In genomic region chr3:193788189-193788946, GRCh38 we compare ENCODE assay signal across 8 cellular contexts.
DNase-seq lines count a peak whose midpoint lies in the region; ATAC-seq and TF ChIP-seq lines count a peak whose summit lies in the region.

No MANE protein-coding gene starts in this region.

- WGBS in liver, result 39% methylated on average over 15 of the region's 15 CpGs

- ATAC-seq in GM19023 (IDR thresholded peaks at IDR 0.05; ENCODE audit: unreplicated experiment), result peak; percentile 89
- peak; percentile 82 for ATAC-seq in HG03460 (IDR thresholded peaks at IDR 0.05; ENCODE audit: unreplicated experiment)
- ATAC-seq in thoracic aorta (ENCODE audit: insufficient number of reproducible peaks, low FRiP score, low read depth), result no peak

- DNase-seq in COLO668 (lab: John Stamatoyannopoulos, UW; ENCODE audit: unreplicated experiment) (peak; percentile 29), NT2/D1 (ENCODE audit: low read depth, low spot score) (peak; percentile 79), cerebellum (ENCODE audit: low spot score) (peak; percentile 24), thoracic aorta (ENCODE audit: low spot score) (no peak)
- no peak for DNase-seq in CD4-positive, alpha-beta memory T cell

- H3K9me3 ChIP-seq in NT2/D1 (ENCODE audit: insufficient read depth, low read length), result no peaks in the 10 kb centered on the region
- no peaks in the 10 kb centered on the region for H3K9me3 ChIP-seq in liver (ENCODE audit: control insufficient read depth in 4 of 4, low read length in 3 of 4)
- no peaks in the 10 kb centered on the region for H3K9me3 ChIP-seq in thoracic aorta
- H3K9me3 ChIP-seq in CD4-positive, alpha-beta memory T cell (ENCODE audit: control insufficient read depth in 1 of 2, low read length in 2 of 2), result no peaks in the 10 kb centered on the region

- POLR2A ChIA-PET in CD4-positive, alpha-beta memory T cell (lab: Charles Lee; ENCODE audit: partially characterized antibody), result interaction anchor here (0.6 kb wide), 1 partner anchor 290 kb away, joined by 3 read pairs; no protein-coding TSS in a partner anchor

- H3K9ac ChIP-seq in NT2/D1 (ENCODE audit: insufficient read length, low read depth) (peak overlapping the region; percentile 36), liver (ENCODE audit: low read depth in 1 of 2, low read length in 2 of 2) (no peak overlapping the region)

- TF ChIP-seq RAD21 in liver (IDR thresholded peaks at IDR 0.05), result peak; percentile 98 to 99

- TF ChIP-seq CTCF in liver (IDR thresholded peaks at IDR 0.05; ENCODE audit: low read depth, low read length, missing input control) (peak; percentile 88), thoracic aorta (IDR thresholded peaks at IDR 0.05) (peak; percentile 69)

- no peak overlapping the region for H3K27ac Mint-ChIP-seq in CD4-positive, alpha-beta memory T cell

- H3K36me3 Mint-ChIP-seq in CD4-positive, alpha-beta memory T cell, result no peaks in the 10 kb centered on the region

- H3K27me3 Mint-ChIP-seq in CD4-positive, alpha-beta memory T cell, result peaks cover 5 to 10% of the 10 kb centered on the region in 2 donors

- no peak overlapping the region for H3K27ac ChIP-seq in liver (ENCODE audit: low read depth in 1 of 2, low read length in 2 of 2)
- no peak overlapping the region for H3K27ac ChIP-seq in thoracic aorta
- no peak overlapping the region for H3K27ac ChIP-seq in CD4-positive, alpha-beta memory T cell (ENCODE audit: low read depth, low read length)

- no peak overlapping the region for H3K4me3 Mint-ChIP-seq in CD4-positive, alpha-beta memory T cell

- no peaks in the 10 kb centered on the region for H3K4me1 Mint-ChIP-seq in CD4-positive, alpha-beta memory T cell

- H3K36me3 ChIP-seq in NT2/D1 (ENCODE audit: insufficient read depth, insufficient read length, low read length) (no peaks in the 10 kb centered on the region), liver (ENCODE audit: control insufficient read depth in 4 of 4, insufficient read depth in 3 of 4, low read depth in 1 of 4, low read length in 3 of 4) (no peaks in the 10 kb centered on the region), thoracic aorta (no peaks in the 10 kb centered on the region)
- H3K36me3 ChIP-seq in CD4-positive, alpha-beta memory T cell (ENCODE audit: insufficient read depth, low read length), result no peaks in the 10 kb centered on the region

- H3K4me1 ChIP-seq in NT2/D1 (ENCODE audit: insufficient read depth, insufficient read length) (peaks cover 9% of the 10 kb centered on the region), liver (ENCODE audit: control insufficient read depth in 4 of 4, insufficient read depth in 4 of 4, low read length in 3 of 4) (no peaks in the 10 kb centered on the region), thoracic aorta (ENCODE audit: control insufficient read depth in 1 of 2, low read depth in 2 of 2) (peaks cover 0 to 6% of the 10 kb centered on the region in 2 donors)
- H3K4me1 ChIP-seq in CD4-positive, alpha-beta memory T cell (ENCODE audit: insufficient read depth, low read length), result no peaks in the 10 kb centered on the region

- H3K4me3 ChIP-seq in NT2/D1 (ENCODE audit: insufficient read length, low read depth) (no peak overlapping the region), liver (ENCODE audit: low read depth in 1 of 3, low read length in 3 of 3) (no peak overlapping the region), thoracic aorta (no peak overlapping the region)
- no peak overlapping the region for H3K4me3 ChIP-seq in CD4-positive, alpha-beta memory T cell (ENCODE audit: low read length in 2 of 2)

- peaks cover 47% of the 10 kb centered on the region for H3K27me3 ChIP-seq in NT2/D1 (ENCODE audit: insufficient read depth, insufficient read length)
- H3K27me3 ChIP-seq in liver (ENCODE audit: control insufficient read depth in 4 of 4, insufficient read depth in 4 of 4, low read length in 3 of 4), result no peaks in the 10 kb centered on the region
- H3K27me3 ChIP-seq in thoracic aorta (replicated peaks; ENCODE audit: insufficient read depth), result no peaks in the 10 kb centered on the region
- no peaks in the 10 kb centered on the region for H3K27me3 ChIP-seq in CD4-positive, alpha-beta memory T cell (ENCODE audit: insufficient read depth, low read length)

- H3K9me3 Mint-ChIP-seq in CD4-positive, alpha-beta memory T cell, result no peaks in the 10 kb centered on the region

- intact Hi-C loops in CD4-positive, alpha-beta memory T cell (cut with micrococcal nuclease), result no loop called here

- CTCF ChIA-PET in CD4-positive, alpha-beta memory T cell (lab: Charles Lee; ENCODE audit: partially characterized antibody), result no interaction called here

TF ChIP-seq in liver, 16 proteins besides CTCF, POLR2A, EP300 and RAD21:
- TF ChIP-seq ZBTB33 (IDR thresholded peaks at IDR 0.05), result no peak
- TF ChIP-seq GABPA (IDR thresholded peaks at IDR 0.05 in 1 of 2, conservative IDR thresholded peaks at IDR 0.05 in 1 of 2), result no peak
- peak; percentile 31 to 41 for TF ChIP-seq RXRA (IDR thresholded peaks at IDR 0.05)
- TF ChIP-seq MAX (IDR thresholded peaks at IDR 0.05), result no peak
- TF ChIP-seq HNF4G (IDR thresholded peaks at IDR 0.05), result no peak
- TF ChIP-seq NR2F2 (IDR thresholded peaks at IDR 0.05), result peak; percentile 64
- TF ChIP-seq HNF4A (conservative IDR thresholded peaks at IDR 0.05), result peak in 1 of 2 donors; percentile 4
- no peak for TF ChIP-seq YY1 (IDR thresholded peaks at IDR 0.05)
- peak; percentile 13 for TF ChIP-seq SP1 (IDR thresholded peaks at IDR 0.05)
- no peak for TF ChIP-seq TAF1 (conservative IDR thresholded peaks at IDR 0.05)
- TF ChIP-seq FOXA1 (IDR thresholded peaks at IDR 0.05), result no peak
- no peak for TF ChIP-seq EGR1 (IDR thresholded peaks at IDR 0.05; ENCODE audit: low read depth in 2 of 2)
- TF ChIP-seq REST (IDR thresholded peaks at IDR 0.05), result no peak
- TF ChIP-seq ATF3 (IDR thresholded peaks at IDR 0.05), result no peak
- no peak for TF ChIP-seq FOXA2 (IDR thresholded peaks at IDR 0.05)
- TF ChIP-seq JUND (IDR thresholded peaks at IDR 0.05), result no peak
TF ChIP-seq in liver: peak in this region for 4.

Comparison
In these comparisons a context has a peak if more than half of its experiments do, and no peak if none do; other contexts are left out.
1. DNase-seq: peak in COLO668 (single experiment), NT2/D1 (single experiment) and cerebellum (single experiment); none in thoracic aorta (single experiment) and CD4-positive, alpha-beta memory T cell (0 of 5).